ENCODE assay signal across 12 cellular contexts in genomic region chr22:25903294-25903693, GRCh38.
DNase-seq lines count a peak whose midpoint lies in the region; ATAC-seq and TF ChIP-seq lines count a peak whose summit lies in the region.
"Had no signal": no experiment of that assay in that cellular context is flagged by ENCODE, and none has a peak within 500 bp of the region (broad histone marks: within the 10 kb centered on the region; RNA-seq: fewer than 3 reads in every experiment).

No MANE protein-coding gene starts in this region.

- H3K27ac ChIP-seq in 22Rv1, result no peak overlapping the region
- H3K27ac ChIP-seq: left ventricle myocardium inferior had no signal

- DNase-seq in Daoy (ENCODE audit: low read depth), result peak; percentile 29
- peak; percentile 10 for DNase-seq in NB4 (ENCODE audit: low read depth)
- no peak for DNase-seq in epithelial cell of proximal tubule (ENCODE audit: low read depth)
- no peak for DNase-seq in NCI-H774 (lab: John Stamatoyannopoulos, UW)
- DNase-seq in left colon, result no peak
- no peak for DNase-seq in NCI-H345 treated with DMSO at 0.1 percent for 48 hours (lab: John Stamatoyannopoulos, UW; ENCODE audit: unreplicated experiment)
- no peak for DNase-seq in NCI-H1436 treated with DMSO at 0.1 percent for 48 hours (lab: John Stamatoyannopoulos, UW)
- DNase-seq: amniotic stem cell; CD4-positive, CD25-positive, alpha-beta regulatory T cell; foreskin melanocyte; left ventricle myocardium inferior had no signal

- no peak for TF ChIP-seq POLR2A in NB4 (IDR thresholded peaks at IDR 0.05; ENCODE audit: extremely low read depth, insufficient read length)

- intact Hi-C loops in left colon (cut with DNase I, micrococcal nuclease), result no loop called here

- H3K4me3 ChIP-seq in NB4 (ENCODE audit: low read depth, low read length), result no peak overlapping the region
- H3K4me3 ChIP-seq in epithelial cell of proximal tubule (ENCODE audit: low read depth, low read length), result no peak overlapping the region
- H3K4me3 ChIP-seq: left ventricle myocardium inferior had no signal

- TF ChIP-seq CTCF in 22Rv1 (IDR thresholded peaks at IDR 0.05) (peak; percentile 60), NB4 (IDR thresholded peaks at IDR 0.05; ENCODE audit: low read depth, low read length) (peak; percentile 53), epithelial cell of proximal tubule (conservative IDR thresholded peaks at IDR 0.05; ENCODE audit: low read depth, low read length) (peak; percentile 29)

- no peak for ATAC-seq in left colon

Comparison
In these comparisons a context has a peak if more than half of its experiments do, and no peak if none do; other contexts are left out.
1. DNase-seq: peak in Daoy (single experiment) and NB4 (single experiment); none in epithelial cell of proximal tubule (single experiment), NCI-H774 (single experiment), left colon (0 of 2), NCI-H345 treated with DMSO at 0.1 percent for 48 hours (single experiment) and NCI-H1436 treated with DMSO at 0.1 percent for 48 hours (single experiment).
2. Peak in every context shown above with its lines, with median percentiles within 50 percentile points of each other: CTCF ChIP-seq.